ENCODE assay signal across 12 cellular contexts in the genomic region with DNA sequence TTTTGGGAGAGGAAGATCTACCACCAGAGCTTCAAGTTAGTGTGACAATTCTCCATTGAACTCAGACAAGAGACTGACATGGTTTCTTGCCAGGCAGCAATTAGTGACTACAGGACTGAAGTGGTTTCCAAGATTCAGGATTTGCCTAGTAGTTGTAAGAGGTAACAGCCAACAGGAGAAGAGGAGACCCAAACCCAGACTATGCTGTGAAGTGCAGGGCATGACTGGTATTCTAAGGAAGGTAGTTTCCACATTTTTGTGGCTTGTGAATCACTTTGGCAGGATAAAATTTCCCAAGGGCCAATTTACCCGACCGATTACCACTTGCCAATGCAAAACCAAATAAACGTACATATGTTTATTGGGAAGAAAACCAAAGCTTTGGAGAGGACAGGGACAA. TPM values are rescaled to one million over a fixed set of nuclear protein-coding genes. Genes with fewer than 3 reads are reported as not detected.
A peak's percentile ranks its signal among the peaks of the same experiment; 100 is the strongest.
DNase-seq lines count a peak whose midpoint lies in the region; ATAC-seq and TF ChIP-seq lines count a peak whose summit lies in the region.
"Had no signal": no experiment of that assay in that cellular context is flagged by ENCODE, and none has a peak within 500 bp of the region (broad histone marks: within the 10 kb centered on the region; RNA-seq: fewer than 3 reads in every experiment).

No MANE protein-coding gene starts in this region.

- intact Hi-C loops in sigmoid colon (cut with DNase I): no loop called here
- intact Hi-C loops in lower lobe of right lung (cut with DNase I): no loop called here

- H3K4me3 ChIP-seq in RWPE2 (ENCODE audit: severe bottlenecking): no peak overlapping the region
- no peak overlapping the region for H3K4me3 ChIP-seq in sigmoid colon
- no peak overlapping the region for H3K4me3 ChIP-seq in lower lobe of right lung
- H3K4me3 ChIP-seq: gastrocnemius medialis, SK-N-MC had no signal

- no peak for TF ChIP-seq POLR2A in sigmoid colon (IDR thresholded peaks at IDR 0.05)

- no peaks in the 10 kb centered on the region for H3K36me3 ChIP-seq in RWPE2 (ENCODE audit: low read depth)
- H3K36me3 ChIP-seq in sigmoid colon: no peaks in the 10 kb centered on the region
- no peaks in the 10 kb centered on the region for H3K36me3 ChIP-seq in lower lobe of right lung
- H3K36me3 ChIP-seq: gastrocnemius medialis had no signal

- WGBS in sigmoid colon, 2 donors: 84 to 94% methylated on average over 3 of the region's 3 CpGs

- DNase-seq in HCEC 1CT (peak; percentile 58), RWPE2 (ENCODE audit: low spot score) (no peak), dedifferentiated amniotic fluid mesenchymal stem cell (ENCODE audit: extremely low spot score) (peak; percentile 49), sigmoid colon (no peak), NCI-H748 treated with DMSO at 0.1 percent for 48 hours (lab: John Stamatoyannopoulos, UW) (no peak), lower lobe of right lung (no peak), nucleus accumbens (lab: John Stamatoyannopoulos, UW) (no peak), activated gamma-delta T cell (lab: John Stamatoyannopoulos, UW) (no peak)
- DNase-seq: activated effector memory CD4-positive, alpha-beta T cell treated with anti-CD3 and anti-CD28 coated beads, Interleukin-2, amount 50 U/mL, for 16 hours; NCI-H1417 treated with DMSO at 0.1 percent for 48 hours had no signal

- no peaks in the 10 kb centered on the region for H3K9me3 ChIP-seq in RWPE2 (ENCODE audit: severe bottlenecking)
- H3K9me3 ChIP-seq in sigmoid colon: no peaks in the 10 kb centered on the region
- no peaks in the 10 kb centered on the region for H3K9me3 ChIP-seq in lower lobe of right lung
- H3K9me3 ChIP-seq: gastrocnemius medialis had no signal

- no peak overlapping the region for H3K27ac ChIP-seq in RWPE2 (ENCODE audit: poor library complexity, severe bottlenecking)
- H3K27ac ChIP-seq in sigmoid colon: peak overlapping the region; percentile 51 to 83 (median 82)
- no peak overlapping the region for H3K27ac ChIP-seq in lower lobe of right lung
- H3K27ac ChIP-seq: gastrocnemius medialis, SK-N-MC had no signal

- H3K27me3 ChIP-seq in RWPE2 (ENCODE audit: insufficient read depth, poor library complexity, severe bottlenecking): no peaks in the 10 kb centered on the region
- H3K27me3 ChIP-seq in sigmoid colon: no peaks in the 10 kb centered on the region
- no peaks in the 10 kb centered on the region for H3K27me3 ChIP-seq in lower lobe of right lung (ENCODE audit: low read depth)
- H3K27me3 ChIP-seq: gastrocnemius medialis had no signal

- H3K4me1 ChIP-seq in RWPE2 (ENCODE audit: insufficient read depth, poor library complexity, severe bottlenecking): peaks cover 7% of the 10 kb centered on the region
- peaks cover 0 to 69% (median 56%) of the 10 kb centered on the region in 4 donors for H3K4me1 ChIP-seq in sigmoid colon
- H3K4me1 ChIP-seq in lower lobe of right lung: peaks cover 33% of the 10 kb centered on the region

- TF ChIP-seq CTCF in RWPE2 (IDR thresholded peaks at IDR 0.05; ENCODE audit: poor library complexity, severe bottlenecking): no peak
- TF ChIP-seq CTCF in sigmoid colon (IDR thresholded peaks at IDR 0.05): no peak
- no peak for TF ChIP-seq CTCF in lower lobe of right lung (IDR thresholded peaks at IDR 0.05)

- no peak for TF ChIP-seq EP300 in sigmoid colon (IDR thresholded peaks at IDR 0.05)

- peak; percentile 94 for ATAC-seq in RWPE2 (ENCODE audit: low read depth)
- no peak for ATAC-seq in lower lobe of right lung

RNA-seq across cellular contexts. Expression of a gene that starts 14.7 kb away (rescaled TPM):
- 100 to 1,000 TPM; 213 to 381 (median 301) TPM for total RNA-seq in sigmoid colon
- polyA plus RNA-seq in sigmoid colon: 100 to 1,000 TPM in 2 of 3 donors, 10 to 100 TPM in 1; 87.5 to 205 (median 178) TPM
- 134 TPM for total RNA-seq in lower lobe of right lung

Comparison
In these comparisons a context has a peak if more than half of its experiments do, and no peak if none do; other contexts are left out.
1. DNase-seq: peak in HCEC 1CT (single experiment) and dedifferentiated amniotic fluid mesenchymal stem cell (single experiment); none in RWPE2 (single experiment), sigmoid colon (single experiment), NCI-H748 treated with DMSO at 0.1 percent for 48 hours (single experiment), lower lobe of right lung (single experiment), nucleus accumbens (0 of 56) and activated gamma-delta T cell (single experiment).
2. H3K27ac ChIP-seq: peak in sigmoid colon (4 of 4); none in RWPE2 (single experiment) and lower lobe of right lung (single experiment).